9 cellular contexts compared by ENCODE assay signal in the genomic region with DNA sequence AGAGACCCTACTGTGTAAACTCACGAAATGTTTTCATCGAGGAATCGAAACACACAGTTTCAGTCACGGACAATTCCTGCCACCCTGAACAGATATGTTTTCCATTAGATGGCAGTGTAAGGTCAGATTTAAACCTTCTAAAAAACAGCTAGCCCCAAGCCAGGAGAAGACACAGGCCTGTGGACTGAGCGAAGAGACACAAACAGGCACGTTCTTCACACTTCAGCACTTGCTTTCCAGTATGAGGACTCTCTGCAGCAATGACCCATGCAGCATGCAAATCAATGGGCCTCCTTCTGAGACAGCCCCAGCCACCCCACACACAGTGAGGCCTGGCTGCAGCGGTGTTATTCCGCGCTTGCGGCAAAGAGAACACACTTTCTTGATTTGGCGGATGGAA. TPM values are rescaled to one million over a fixed set of nuclear protein-coding genes. Genes with fewer than 3 reads are reported as not detected.
DNase-seq lines count a peak whose midpoint lies in the region; ATAC-seq, FAIRE-seq and TF ChIP-seq lines count a peak whose summit lies in the region.
"Had no signal": no experiment of that assay in that cellular context is flagged by ENCODE, and none has a peak within 500 bp of the region (broad histone marks: within the 10 kb centered on the region; RNA-seq: fewer than 3 reads in every experiment).

No MANE protein-coding gene starts in this region.

- peaks cover 6% of the 10 kb centered on the region; the same call in 1 of the 2 replicates for H3K36me3 ChIP-seq in DND-41 (ENCODE audit: insufficient read depth, low read length)
- no peaks in the 10 kb centered on the region for H3K36me3 ChIP-seq in Karpas-422 (ENCODE audit: insufficient read depth, low read length)
- H3K36me3 ChIP-seq in H1 (ENCODE audit: control insufficient read depth in 2 of 4, insufficient read depth in 4 of 4, low read length in 3 of 4), result 0 out of 8 replicates have a peak, but pooled peaks cover 0 to 3% (median 0%) of the 10 kb centered on the region in 4 experiments
- H3K36me3 ChIP-seq in muscle layer of colon (ENCODE audit: insufficient read depth, low read length), result peaks cover 4% of the 10 kb centered on the region
- peaks cover 0 to 10% of the 10 kb centered on the region in 2 donors for H3K36me3 ChIP-seq in left lung
- H3K36me3 ChIP-seq in gastrocnemius medialis, result peaks cover 0 to 11% of the 10 kb centered on the region in 2 donors

- H3K4ac ChIP-seq in H1 (replicated peaks; ENCODE audit: insufficient read length, low read depth, low read length), result no peak overlapping the region

- H2AFZ ChIP-seq in DND-41 (ENCODE audit: low read depth, low read length) (no peak overlapping the region), Karpas-422 (ENCODE audit: low read length) (no peak overlapping the region), H1 (ENCODE audit: low read length) (no peak overlapping the region)

- no peak overlapping the region for H4K8ac ChIP-seq in H1 (ENCODE audit: extremely low read depth, insufficient read depth, low read length)

- H3K9me3 ChIP-seq in DND-41 (ENCODE audit: insufficient read depth, low read length, severe bottlenecking) (no peaks in the 10 kb centered on the region), Karpas-422 (ENCODE audit: low read length) (no peaks in the 10 kb centered on the region), H1 (ENCODE audit: insufficient read depth in 2 of 2, low read depth in 1 of 2, low read length in 1 of 2) (no peaks in the 10 kb centered on the region), muscle layer of colon (ENCODE audit: low read length) (no peaks in the 10 kb centered on the region), left lung (no peaks in the 10 kb centered on the region), gastrocnemius medialis (no peaks in the 10 kb centered on the region)

- no peaks in the 10 kb centered on the region for H3K79me2 ChIP-seq in DND-41 (ENCODE audit: insufficient read depth, low read length)
- H3K79me2 ChIP-seq in Karpas-422 (ENCODE audit: low read length), result no peaks in the 10 kb centered on the region
- 0 out of 4 replicates have a peak, but pooled peaks cover 0 to 5% of the 10 kb centered on the region in 2 experiments for H3K79me2 ChIP-seq in H1 (ENCODE audit: control insufficient read depth in 1 of 2, insufficient read depth in 2 of 2, low read length in 2 of 2)

- H3K4me2 ChIP-seq in DND-41 (ENCODE audit: insufficient read depth, low read length) (no peak overlapping the region), Karpas-422 (ENCODE audit: low read depth, low read length, poor library complexity, severe bottlenecking) (no peak overlapping the region), H1 (ENCODE audit: insufficient read depth in 1 of 2, low read depth in 2 of 2, low read length in 2 of 2) (no peak overlapping the region)

- no peak overlapping the region for H3K4me3 ChIP-seq in DND-41 (ENCODE audit: low read depth in 1 of 2, low read length in 2 of 2)
- no peak overlapping the region for H3K4me3 ChIP-seq in Karpas-422 (ENCODE audit: low read length)
- H3K4me3 ChIP-seq in H1 (ENCODE audit: extremely low read depth in 1 of 4, insufficient read depth in 2 of 4, low read depth in 3 of 4, low read length in 4 of 4), result no peak overlapping the region
- H3K4me3 ChIP-seq in muscle layer of colon (ENCODE audit: low read depth in 1 of 2, low read length in 2 of 2), result peak overlapping the region in 1 of 2 donors; percentile 34
- no peak overlapping the region for H3K4me3 ChIP-seq in left lung
- H3K4me3 ChIP-seq in gastrocnemius medialis, result no peak overlapping the region

- H3K79me1 ChIP-seq in H1 (ENCODE audit: low read depth, low read length), result peaks cover 12% of the 10 kb centered on the region

- TF ChIP-seq RAD21 in H1 (IDR thresholded peaks at IDR 0.05 in 1 of 2, conservative IDR thresholded peaks at IDR 0.05 in 1 of 2; ENCODE audit: low read depth in 2 of 2, low read length in 2 of 2), result peak; percentile 48 to 72; a peak in 3 of 4 replicates

- H3K14ac ChIP-seq in H1 (ENCODE audit: insufficient read length), result no peak overlapping the region

- DNase-seq in DND-41 (no peak), Karpas-422 (peak; percentile 50), H1 (ENCODE audit: low read depth in 1 of 2, low spot score in 2 of 2) (no peak), NCI-H1092 treated with DMSO at 0.1 percent for 48 hours (lab: John Stamatoyannopoulos, UW) (no peak), left lung (no peak), gastrocnemius medialis (no peak)
- DNase-seq: activated CD4-positive, alpha-beta T cell treated with anti-CD3 and anti-CD28 coated beads, Interleukin-2, amount 10 ng/mL, durations not matched to agents 7 days and 5 days had no signal

- no peak overlapping the region for H3K56ac ChIP-seq in H1 (replicated peaks; ENCODE audit: insufficient read length, low read depth, low read length)

- H3K9ac ChIP-seq in DND-41 (ENCODE audit: low read depth, low read length) (no peak overlapping the region), Karpas-422 (ENCODE audit: low read length) (no peak overlapping the region), H1 (replicated peaks in 1 of 4; ENCODE audit: extremely low read depth in 1 of 4, low read depth in 3 of 4, low read length in 3 of 4) (0 out of 7 replicates have a peak overlapping the region, but pooled peaks of 1 of the 4 experiments have one; percentile 25), muscle layer of colon (ENCODE audit: low read length) (peak overlapping the region; percentile 78)

- peak; percentile 39 for TF ChIP-seq CTCF in DND-41 (IDR thresholded peaks at IDR 0.05; ENCODE audit: borderline replicate concordance, extremely low read depth, low read length, poor library complexity, severe bottlenecking)
- TF ChIP-seq CTCF in H1 (IDR thresholded peaks at IDR 0.05; ENCODE audit: control extremely low read depth in 1 of 3, insufficient read depth in 1 of 3, low read depth in 1 of 3, low read length in 3 of 3), result peak in 1 of 3 experiments; percentile 40; a peak in 1 of 4 replicates
- no peak for TF ChIP-seq CTCF in left lung (IDR thresholded peaks at IDR 0.05)
- no peak for TF ChIP-seq CTCF in gastrocnemius medialis (IDR thresholded peaks at IDR 0.05 in 4 of 5, conservative IDR thresholded peaks at IDR 0.05 in 1 of 5)

- H2BK120ac ChIP-seq in H1 (replicated peaks; ENCODE audit: low read depth, low read length), result no peak overlapping the region

- H2BK12ac ChIP-seq in H1 (ENCODE audit: low read depth, low read length), result 0 out of 2 replicates have a peak overlapping the region, but pooled peaks have one; percentile 7

- peak; percentile 36 for FAIRE-seq in H1 (lab: Jason Lieb, UNC)

- H3K23me2 ChIP-seq in H1 (ENCODE audit: low read depth, low read length), result no peaks in the 10 kb centered on the region

- CTCF ChIA-PET in H1 (lab: Charles Lee; ENCODE audit: partially characterized antibody), result interaction anchor here (0.5 to 1.7 kb wide), 11 partner anchors 9 to 163 kb away, joined by 3 to 4 read pairs (median 3); no protein-coding TSS in a partner anchor

- POLR2A ChIA-PET in H1 (lab: Charles Lee; ENCODE audit: partially characterized antibody), result interaction anchor here (0.6 kb wide), 1 partner anchor 9 kb away, joined by 5 read pairs; no protein-coding TSS in a partner anchor

- no peaks in the 10 kb centered on the region for H3K4me1 ChIP-seq in DND-41 (ENCODE audit: insufficient read depth, low read length)
- peaks cover 12% of the 10 kb centered on the region for H3K4me1 ChIP-seq in Karpas-422 (ENCODE audit: low read length)
- H3K4me1 ChIP-seq in H1 (replicated peaks in 1 of 4; ENCODE audit: control insufficient read depth in 3 of 4, insufficient read depth in 4 of 4, low read length in 3 of 4), result peaks cover 3 to 6% (median 4%) of the 10 kb centered on the region in 4 experiments; a peak in 6 of 7 replicates
- peaks cover 6% of the 10 kb centered on the region for H3K4me1 ChIP-seq in muscle layer of colon (ENCODE audit: insufficient read depth, low read length)
- H3K4me1 ChIP-seq in left lung, result no peaks in the 10 kb centered on the region
- H3K4me1 ChIP-seq in gastrocnemius medialis, result peaks cover 0 to 7% of the 10 kb centered on the region in 2 donors

- H2BK15ac ChIP-seq in H1 (ENCODE audit: low read length), result no peak overlapping the region

- no peaks in the 10 kb centered on the region for H3K9me2 ChIP-seq in Karpas-422 (replicated peaks; ENCODE audit: insufficient read depth, low read length)

- no peaks in the 10 kb centered on the region for H3K27me3 ChIP-seq in DND-41 (ENCODE audit: insufficient read depth, low read length, poor library complexity)
- H3K27me3 ChIP-seq in Karpas-422 (ENCODE audit: low read length), result no peaks in the 10 kb centered on the region
- no peaks in the 10 kb centered on the region for H3K27me3 ChIP-seq in H1 (replicated peaks in 1 of 4; ENCODE audit: control insufficient read depth in 3 of 4, extremely low read depth in 1 of 4, insufficient read depth in 3 of 4, low read length in 3 of 4)
- H3K27me3 ChIP-seq in muscle layer of colon (ENCODE audit: control insufficient read depth in 1 of 2, insufficient read depth in 2 of 2, low read length in 2 of 2), result no peaks in the 10 kb centered on the region
- no peaks in the 10 kb centered on the region for H3K27me3 ChIP-seq in left lung
- no peaks in the 10 kb centered on the region for H3K27me3 ChIP-seq in gastrocnemius medialis

- no peak overlapping the region for H3K18ac ChIP-seq in H1 (ENCODE audit: extremely low read depth, low read length)

- ATAC-seq in DND-41 (ENCODE audit: insufficient read depth, low read depth) (no peak), left lung (no peak), gastrocnemius medialis (no peak), HG03520 (IDR thresholded peaks at IDR 0.05; ENCODE audit: unreplicated experiment) (no peak)

- H4K20me1 ChIP-seq in DND-41 (ENCODE audit: insufficient read depth, low read length), result no peaks in the 10 kb centered on the region
- H4K20me1 ChIP-seq in Karpas-422 (ENCODE audit: insufficient read depth, low read depth, low read length), result no peaks in the 10 kb centered on the region
- H4K20me1 ChIP-seq in H1 (replicated peaks in 1 of 2; ENCODE audit: control insufficient read depth in 1 of 2, insufficient read depth in 2 of 2, low read length in 2 of 2), result peaks cover 0 to 3% of the 10 kb centered on the region in 2 experiments

- no peak for TF ChIP-seq EP300 in H1 (IDR thresholded peaks at IDR 0.05; ENCODE audit: borderline replicate concordance in 1 of 2, low read depth in 2 of 2, low read length in 2 of 2)

- no peak for TF ChIP-seq POLR2A in H1 (IDR thresholded peaks at IDR 0.05; ENCODE audit: control extremely low read depth in 1 of 2, low read depth in 2 of 2, low read length in 2 of 2)
- TF ChIP-seq POLR2A in gastrocnemius medialis (IDR thresholded peaks at IDR 0.05), result no peak

- H2BK5ac ChIP-seq in H1 (ENCODE audit: low read depth, low read length), result no peak overlapping the region

- H4K91ac ChIP-seq in H1 (replicated peaks; ENCODE audit: insufficient read length, low read length), result no peak overlapping the region

- intact Hi-C loops in left lung (cut with DNase I) (no loop called here), gastrocnemius medialis (cut with DNase I; ENCODE audit: low total_unique reads) (no loop called here)

- no peak overlapping the region for H2AK5ac ChIP-seq in H1 (ENCODE audit: low read depth, low read length)

- H3K27ac ChIP-seq in DND-41 (ENCODE audit: low read length) (no peak overlapping the region), Karpas-422 (ENCODE audit: low read length) (no peak overlapping the region), H1 (ENCODE audit: low read depth, low read length) (no peak overlapping the region), muscle layer of colon (ENCODE audit: low read depth, low read length) (peak overlapping the region; percentile 56), left lung (no peak overlapping the region), gastrocnemius medialis (no peak overlapping the region)

- 87% methylated on average over 11 of the region's 11 CpGs; no CpG with 5 or more reads in 1 of the 2 experiments for WGBS in H1 (ENCODE audit: extremely low coverage in 1 of 2, insufficient coverage in 1 of 2, insufficient read length in 1 of 2, insufficient replicate concordance in 2 of 2, low coverage in 1 of 2, low lambda C conversion rate in 2 of 2, missing lambda C conversion rate in 1 of 2), 2 experiments

- no peak overlapping the region for H3K23ac ChIP-seq in H1 (ENCODE audit: insufficient read length)

- H4K5ac ChIP-seq in H1 (ENCODE audit: insufficient read length, low read depth, low read length), result no peak overlapping the region

- in situ Hi-C loops in gastrocnemius medialis (cut with MboI; ENCODE audit: low sequenced_read_pairs in 4 of 4), result no loop called here

- H2BK20ac ChIP-seq in H1 (ENCODE audit: low read length), result peak overlapping the region; percentile 64; the same call in 1 of the 2 replicates

RNA-seq across cellular contexts. Expression of gene HUS1B, which starts 31.9 kb away (rescaled TPM):
- 0.30 and 2.2 TPM in 2 replicates for total RNA-seq in Karpas-422 (2014; rRNA removed; shearing (Covaris generic); ENCODE audit: low replicate concordance)
- 0.48 and 0.75 TPM in 2 replicates for total RNA-seq in H1 (2021; fragmentation: NEBNext Ultra II Directional; extraction: Animal tissue kit (Norgen Biotek cat#: 25700))
- 1.1 TPM in 2 replicates for polyA plus RNA-seq in H1 (2011; rRNA removed)
- 0.63 TPM for polyA plus RNA-seq in H1 (2011; cell fraction: cytosol; rRNA removed)
- 1.6 TPM for polyA plus RNA-seq in H1 (2011; cell fraction: nucleus; rRNA removed)
- polyA plus RNA-seq in H1 (2012, experiment 1 of 2), result 0.37 to 0.61 TPM (median 0.52 TPM) in 4 replicates
- 0.45 TPM for polyA plus RNA-seq in H1 (2012, experiment 2 of 2)
- 0.49 TPM for polyA plus RNA-seq in H1 (2013, experiment 1 of 2)
- 0.29 TPM for polyA plus RNA-seq in H1 (2013, experiment 2 of 2)
- 1.2 TPM in 1 of 2 replicates, not detected in the other for polyA minus RNA-seq in H1 (2011; rRNA and poly(A)+ RNA removed)
- 1.2 TPM for polyA minus RNA-seq in H1 (2011; cell fraction: cytosol; rRNA and poly(A)+ RNA removed)
- polyA minus RNA-seq in H1 (2011; cell fraction: nucleus; rRNA and poly(A)+ RNA removed), result 8.5 TPM
- total RNA-seq in left lung (1 to 10 TPM in 1 of 2 donors, under 1 TPM in 1; 0.41 to 1.2 TPM), gastrocnemius medialis (under 1 TPM in 1 of 4 donors, not detected in 3; 0.97 TPM)
